ENCODE assay signal across 21 cellular contexts in the genomic region with DNA sequence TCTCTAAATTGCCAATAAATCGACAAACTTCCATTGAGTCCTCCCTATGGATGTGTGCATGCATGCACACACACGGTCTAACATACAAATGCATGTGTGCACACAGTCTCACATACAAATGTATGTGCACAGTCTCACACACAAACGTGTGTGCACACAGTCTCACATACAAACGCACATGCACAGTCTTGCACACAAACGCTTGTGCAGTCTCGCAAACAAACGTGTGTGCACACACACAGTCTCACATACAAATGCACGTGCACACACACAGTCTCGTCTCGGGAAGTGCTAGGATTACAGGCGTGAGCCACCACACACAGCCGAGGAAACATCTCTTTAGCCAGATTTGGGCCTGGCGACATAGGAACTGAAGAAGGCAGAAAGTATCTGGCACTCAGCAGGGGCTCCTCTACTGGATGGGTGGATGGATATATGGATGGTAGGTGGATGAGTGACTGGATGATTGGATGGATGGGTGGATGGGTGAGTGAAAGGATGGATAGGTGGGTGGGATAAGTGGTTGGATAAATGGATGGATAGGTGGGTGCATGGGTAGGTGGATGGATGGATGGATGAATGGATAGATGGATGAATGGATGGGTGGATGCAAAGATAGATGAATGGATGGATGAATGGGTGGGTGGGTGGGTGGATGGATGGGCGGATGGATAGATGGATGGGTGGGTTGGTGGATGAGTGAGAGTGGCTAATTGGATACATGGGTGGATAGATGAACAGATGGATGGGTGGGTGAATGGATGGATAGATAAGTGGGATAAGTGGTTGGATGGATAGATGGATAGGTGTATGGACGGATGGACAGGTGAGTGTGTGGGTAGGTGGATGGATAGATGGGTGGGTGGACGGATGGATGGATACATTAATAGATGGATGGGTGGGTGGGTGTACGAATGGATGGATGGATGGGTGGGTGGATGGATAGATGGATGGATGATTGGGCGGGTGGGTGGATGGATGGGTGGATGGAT. TPM values are rescaled to one million over a fixed set of nuclear protein-coding genes. Genes with fewer than 3 reads are reported as not detected.
A peak's percentile ranks its signal among the peaks of the same experiment; 100 is the strongest.
DNase-seq lines count a peak whose midpoint lies in the region; ATAC-seq and TF ChIP-seq lines count a peak whose summit lies in the region.
"Had no signal": no experiment of that assay in that cellular context is flagged by ENCODE, and none has a peak within 500 bp of the region (broad histone marks: within the 10 kb centered on the region; RNA-seq: fewer than 3 reads in every experiment).

No MANE protein-coding gene starts in this region.

- POLR2A ChIA-PET in HEK293 (lab: Yijun Ruan, JAX): no interaction called here

- no peaks in the 10 kb centered on the region for H3K4me1 ChIP-seq in HEK293 (ENCODE audit: control insufficient read depth, insufficient read depth, low read length)
- H3K4me1 ChIP-seq: BE2C had no signal

- no peaks in the 10 kb centered on the region for H3K9me3 ChIP-seq in HEK293 (ENCODE audit: control insufficient read depth, insufficient read depth, low read depth, low read length)
- H3K9me3 ChIP-seq: BE2C had no signal

- no peak for ATAC-seq in HG03139 (IDR thresholded peaks at IDR 0.05; ENCODE audit: unreplicated experiment)
- ATAC-seq in HG02759 (IDR thresholded peaks at IDR 0.05; ENCODE audit: unreplicated experiment): no peak
- ATAC-seq in activated T-helper 17 cell treated with anti-CD3 and anti-CD28 coated beads, Interleukin-2, amount 50 U/mL, for 72 hours (replicated peaks): no peak
- ATAC-seq: GM23338, HCT116 had no signal

- peak overlapping the region; percentile 16 for H3K4me3 Mint-ChIP-seq in type B pancreatic cell
- H3K4me3 Mint-ChIP-seq in activated T-helper 17 cell treated with anti-CD3 and anti-CD28 coated beads, Interleukin-2, amount 50 U/mL, for 72 hours: no peak overlapping the region
- H3K4me3 Mint-ChIP-seq: CD4-positive, CD25-positive, alpha-beta regulatory T cell; CD8-positive, alpha-beta memory T cell; GM23338 had no signal

- H3K27ac ChIP-seq in HEK293 (ENCODE audit: extremely low read depth, low read depth, low read length) (no peak overlapping the region), VCaP (peak overlapping the region; percentile 27; the same call in 1 of the 2 replicates)

- peaks cover 8% of the 10 kb centered on the region for H3K36me3 Mint-ChIP-seq in type B pancreatic cell
- H3K36me3 Mint-ChIP-seq in activated T-helper 17 cell treated with anti-CD3 and anti-CD28 coated beads, Interleukin-2, amount 50 U/mL, for 72 hours (ENCODE audit: low read depth): no peaks in the 10 kb centered on the region

- H3K4me3 ChIP-seq in HEK293 (ENCODE audit: low read depth, low read length): no peak overlapping the region
- H3K4me3 ChIP-seq: GM23338 had no signal

- H3K27me3 Mint-ChIP-seq in type B pancreatic cell: no peaks in the 10 kb centered on the region
- H3K27me3 Mint-ChIP-seq in activated T-helper 17 cell treated with anti-CD3 and anti-CD28 coated beads, Interleukin-2, amount 50 U/mL, for 72 hours: no peaks in the 10 kb centered on the region
- H3K27me3 Mint-ChIP-seq: CD4-positive, CD25-positive, alpha-beta regulatory T cell had no signal

- CTCF ChIA-PET in HEK293 (lab: Yijun Ruan, JAX): no interaction called here

- H3K36me3 ChIP-seq in HEK293 (ENCODE audit: control insufficient read depth in 2 of 2, insufficient read depth in 1 of 2, low read length in 2 of 2): peaks cover 0 to 12% of the 10 kb centered on the region in 2 experiments; a peak in 2 of 3 replicates
- H3K36me3 ChIP-seq: BE2C had no signal

- H3K27ac Mint-ChIP-seq in type B pancreatic cell: peak overlapping the region; percentile 48
- H3K27ac Mint-ChIP-seq in activated T-helper 17 cell treated with anti-CD3 and anti-CD28 coated beads, Interleukin-2, amount 50 U/mL, for 72 hours: no peak overlapping the region
- H3K27ac Mint-ChIP-seq: CD4-positive, CD25-positive, alpha-beta regulatory T cell; GM23338 had no signal

- TF ChIP-seq CTCF in HEK293 (tag by site-specific recombination; IDR thresholded peaks at IDR 0.05): no peak
- no peak for TF ChIP-seq CTCF in VCaP (conservative IDR thresholded peaks at IDR 0.05)
- TF ChIP-seq CTCF in type B pancreatic cell (conservative IDR thresholded peaks at IDR 0.05): no peak

- DNase-seq in epidermal melanocyte (ENCODE audit: insufficient read length, low spot score) (peak; percentile 5), type B pancreatic cell (ENCODE audit: extremely low spot score, unreplicated experiment) (no peak), medulla oblongata (ENCODE audit: extremely low spot score) (no peak)
- DNase-seq: ACHN; BE2C; C1 segment of cervical spinal cord; CD4-positive, CD25-positive, alpha-beta regulatory T cell; CD8-positive, alpha-beta memory T cell; COR-L47; DMS 273 treated with DMSO at 0.1 percent for 48 hours; DMS53; DND-41; EL; H7 had no signal

- H3K4me1 Mint-ChIP-seq in type B pancreatic cell (ENCODE audit: unreplicated experiment): peaks cover 8% of the 10 kb centered on the region
- H3K4me1 Mint-ChIP-seq in activated T-helper 17 cell treated with anti-CD3 and anti-CD28 coated beads, Interleukin-2, amount 50 U/mL, for 72 hours: peaks cover 5% of the 10 kb centered on the region
- H3K4me1 Mint-ChIP-seq: CD4-positive, CD25-positive, alpha-beta regulatory T cell; CD8-positive, alpha-beta memory T cell; GM23338 had no signal

- no peaks in the 10 kb centered on the region for H3K9me3 Mint-ChIP-seq in type B pancreatic cell
- H3K9me3 Mint-ChIP-seq in activated T-helper 17 cell treated with anti-CD3 and anti-CD28 coated beads, Interleukin-2, amount 50 U/mL, for 72 hours: no peaks in the 10 kb centered on the region
- H3K9me3 Mint-ChIP-seq: CD8-positive, alpha-beta memory T cell had no signal

TF ChIP-seq in HEK293, 187 proteins besides CTCF, POLR2A, EP300 and RAD21:
- TF ChIP-seq EGR2 (tag by site-specific recombination; IDR thresholded peaks at IDR 0.05; ENCODE audit: low read depth) (peak; percentile 93), ZNF354C (tag by site-specific recombination; IDR thresholded peaks at IDR 0.05; ENCODE audit: borderline replicate concordance, low read depth) (no peak), ZNF16 (tag by site-specific recombination; IDR thresholded peaks at IDR 0.05; ENCODE audit: low read depth) (no peak), ZFHX2 (tag by site-specific recombination; conservative IDR thresholded peaks at IDR 0.05) (peak; percentile 71), ZNF366 (tag by site-specific recombination; conservative IDR thresholded peaks at IDR 0.05) (peak; percentile 85)

RNA-seq across cellular contexts. Expression of gene FASN, which starts 48.9 kb away (rescaled TPM):
- 228 and 326 TPM in 2 replicates for total RNA-seq in type B pancreatic cell (ENCODE audit: low replicate concordance)
- total RNA-seq in activated T-helper 17 cell treated with anti-CD3 and anti-CD28 coated beads, Interleukin-2, amount 50 U/mL, for 72 hours: 100 to 1,000 TPM; 109 to 242 TPM
